In the genomic region with DNA sequence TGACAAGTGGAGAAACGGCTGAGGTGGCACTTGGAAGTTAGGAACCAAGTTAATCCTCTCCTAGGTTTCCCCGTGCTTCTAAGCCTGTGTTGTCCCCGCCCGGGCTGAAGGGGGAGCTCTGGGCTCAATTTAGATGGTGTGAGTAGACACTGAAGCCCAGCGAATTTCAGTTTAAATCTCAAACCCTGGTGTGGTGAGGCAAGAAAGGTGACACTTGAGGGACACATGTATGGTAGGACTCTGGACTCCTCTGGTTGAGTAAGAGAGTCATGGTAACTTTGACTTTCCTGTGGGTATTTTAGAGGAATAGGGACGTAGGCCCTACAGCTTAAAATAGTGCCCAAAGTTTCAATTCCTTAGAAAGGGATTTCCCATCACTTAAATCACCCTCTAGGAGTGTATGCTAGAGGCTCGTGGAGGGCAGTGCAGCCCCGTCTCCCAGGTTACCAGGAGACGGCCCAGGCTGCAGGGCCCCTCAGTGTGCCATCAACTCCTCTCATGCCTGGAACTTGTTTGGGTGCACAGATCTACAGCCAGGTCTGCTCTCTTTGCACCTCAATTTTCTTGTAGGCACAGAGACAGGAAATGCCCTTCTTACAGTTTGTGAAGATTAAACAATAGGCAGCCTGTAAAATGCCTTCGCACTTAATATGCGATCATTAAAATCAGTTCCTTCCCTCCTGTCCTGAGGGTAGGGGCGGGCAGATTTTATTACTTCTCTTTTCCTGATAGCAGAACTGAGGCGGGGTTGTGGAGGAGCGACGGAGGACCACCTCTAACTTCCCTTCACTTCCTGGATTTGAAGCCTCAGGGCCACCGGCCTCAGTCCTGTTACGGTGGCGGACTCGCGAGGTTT, we compare ENCODE assay signal across 8 cellular contexts. TPM values are rescaled to one million over a fixed set of nuclear protein-coding genes. Genes with fewer than 3 reads are reported as not detected.
DNase-seq lines count a peak whose midpoint lies in the region; ATAC-seq, FAIRE-seq and TF ChIP-seq lines count a peak whose summit lies in the region.

No MANE protein-coding gene starts in this region.

- no peaks in the 10 kb centered on the region for H4K20me1 ChIP-seq in K562 (replicated peaks; ENCODE audit: control insufficient read depth, insufficient read depth, low read length)

- no peaks in the 10 kb centered on the region; the same call in 1 of the 2 replicates for H3K9me3 ChIP-seq in K562 (replicated peaks; ENCODE audit: control insufficient read depth, insufficient read depth, low read depth, low read length)

- peak overlapping the region; percentile 81 for H2AFZ ChIP-seq in K562 (ENCODE audit: low read depth, low read length)

- in situ Hi-C loops in K562 (cut with MboI): loop anchor here (25.0 kb wide), 1 partner anchor 481 kb away; no protein-coding TSS in a partner anchor

- H3K36me3 Mint-ChIP-seq in stimulated activated effector memory CD8-positive, alpha-beta T cell treated with anti-CD3 and anti-CD28 coated beads, Interleukin-12 subunit alpha, Interleukin-12 subunit beta, amount 100 ng/mL, for 72 hours: no peaks in the 10 kb centered on the region

- no peak for TF ChIP-seq EP300 in K562 (IDR thresholded peaks at IDR 0.05; ENCODE audit: low read length)

- H3K9me1 ChIP-seq in K562 (ENCODE audit: control insufficient read depth, insufficient read depth, low read length): no peaks in the 10 kb centered on the region

- TF ChIP-seq RAD21 in K562 (CRISPR knock-in tag; conservative IDR thresholded peaks at IDR 0.05 in 1 of 2, IDR thresholded peaks at IDR 0.05 in 1 of 2): peak; percentile 70 to 79

- TF ChIP-seq CTCF in K562 (IDR thresholded peaks at IDR 0.05 in 2 of 3, conservative IDR thresholded peaks at IDR 0.05 in 1 of 3; ENCODE audit: insufficient read depth in 2 of 3, low read depth in 1 of 3, low read length in 3 of 3): peak; percentile 77 to 83 (median 82)

- H3K27ac ChIP-seq in K562 (ENCODE audit: extremely low read depth, low read depth, low read length): no peak overlapping the region

- H3K4me1 Mint-ChIP-seq in stimulated activated effector memory CD8-positive, alpha-beta T cell treated with anti-CD3 and anti-CD28 coated beads, Interleukin-12 subunit alpha, Interleukin-12 subunit beta, amount 100 ng/mL, for 72 hours: peaks cover 23% of the 10 kb centered on the region

- no peaks in the 10 kb centered on the region for H3K36me3 ChIP-seq in K562 (ENCODE audit: control insufficient read depth, insufficient read depth, low read length)

- DNase-seq in NCI-H446 (lab: John Stamatoyannopoulos, UW): peak; percentile 44 to 59
- no peak for DNase-seq in NCI-H446 treated with DMSO at 0.1 percent for 48 hours (lab: John Stamatoyannopoulos, UW)
- peak; percentile 78 for DNase-seq in NOMO-1 treated with dmso at 0.1 percent for 144 hours (lab: John Stamatoyannopoulos, UW; ENCODE audit: unreplicated experiment)
- peak; percentile 44 to 78 (median 58) for DNase-seq in K562 (ENCODE audit: extremely low read depth in 1 of 4, low spot score in 3 of 4)
- DNase-seq in inferior parietal cortex (ENCODE audit: extremely low spot score): peak; percentile 36
- DNase-seq in stimulated activated effector memory CD8-positive, alpha-beta T cell treated with anti-CD3 and anti-CD28 coated beads, Interleukin-12 subunit alpha, Interleukin-12 subunit beta, amount 100 ng/mL, for 72 hours (ENCODE audit: low spot score in 2 of 2): peak in 1 of 2 donors; percentile 65

- H3K9ac ChIP-seq in K562 (ENCODE audit: insufficient read depth in 1 of 2, low read depth in 2 of 2, low read length in 2 of 2): no peak overlapping the region

- no peaks in the 10 kb centered on the region for H3K9me3 Mint-ChIP-seq in stimulated activated effector memory CD8-positive, alpha-beta T cell treated with anti-CD3 and anti-CD28 coated beads, Interleukin-12 subunit alpha, Interleukin-12 subunit beta, amount 100 ng/mL, for 72 hours

- H3K27ac Mint-ChIP-seq in stimulated activated effector memory CD8-positive, alpha-beta T cell treated with anti-CD3 and anti-CD28 coated beads, Interleukin-12 subunit alpha, Interleukin-12 subunit beta, amount 100 ng/mL, for 72 hours: no peak overlapping the region

- intact Hi-C loops in K562 (cut with micrococcal nuclease): loop anchor here (1.0 to 10.0 kb wide), 5 partner anchors 242 to 813 kb away; no protein-coding TSS in a partner anchor

- POLR2A ChIA-PET in K562 (lab: Yijun Ruan, JAX): interaction anchor here (0.5 to 1.0 kb wide), 2 partner anchors 12 to 663 kb away, joined by 3 read pairs; no protein-coding TSS in a partner anchor

- WGBS in K562 (ENCODE audit: insufficient coverage, low coverage, missing lambda C conversion rate): 35% methylated on average over 18 of the region's 20 CpGs

- no peaks in the 10 kb centered on the region; a peak in 1 of 5 replicates for H3K27me3 ChIP-seq in K562 (ENCODE audit: control insufficient read depth in 2 of 2, insufficient read depth in 2 of 2, low read length in 2 of 2)

- no peak overlapping the region for H3K4me3 ChIP-seq in K562

- H3K4me2 ChIP-seq in K562 (ENCODE audit: insufficient read depth, low read length): no peak overlapping the region

- FAIRE-seq in K562 (lab: Jason Lieb, UNC): peak; percentile 94

- peaks cover 0 to 9% of the 10 kb centered on the region in 2 experiments; a peak in 2 of 5 replicates for H3K4me1 ChIP-seq in K562 (replicated peaks in 1 of 2; ENCODE audit: control insufficient read depth in 2 of 2, insufficient read depth in 2 of 2, low read length in 2 of 2)

- CTCF ChIA-PET in K562 (lab: Yijun Ruan, JAX; ENCODE audit: low intra/inter-chr PET ratio): interaction anchor here (0.7 to 1.3 kb wide), 4 partner anchors 80 to 650 kb away, joined by 3 to 5 read pairs (median 4); no protein-coding TSS in a partner anchor

- H3K4me3 Mint-ChIP-seq in stimulated activated effector memory CD8-positive, alpha-beta T cell treated with anti-CD3 and anti-CD28 coated beads, Interleukin-12 subunit alpha, Interleukin-12 subunit beta, amount 100 ng/mL, for 72 hours: peak overlapping the region; percentile 61

- no peak for TF ChIP-seq POLR2A in K562 (conservative IDR thresholded peaks at IDR 0.05)

- BruUV-seq in K562 (replicated peaks; lab: Mats Ljungman, UMichigan): no TSS peak

- no peaks in the 10 kb centered on the region for H3K79me2 ChIP-seq in K562 (ENCODE audit: control insufficient read depth, insufficient read depth, low read length)

- ATAC-seq in GM19467 (IDR thresholded peaks at IDR 0.05; ENCODE audit: unreplicated experiment) (peak; percentile 61), HG03439 (IDR thresholded peaks at IDR 0.05; ENCODE audit: unreplicated experiment) (peak; percentile 84), K562 (peak; percentile 98)
- peak; percentile 66 for ATAC-seq in stimulated activated effector memory CD8-positive, alpha-beta T cell treated with anti-CD3 and anti-CD28 coated beads, Interleukin-12 subunit alpha, Interleukin-12 subunit beta, amount 100 ng/mL, for 72 hours

TF ChIP-seq in K562, 482 proteins besides CTCF, POLR2A, EP300 and RAD21 (continues in another document):
- TF ChIP-seq SMAD1 (IDR thresholded peaks at IDR 0.05; ENCODE audit: low read depth, low read length, partially characterized antibody) (no peak), STAG1 (CRISPR knock-in tag; IDR thresholded peaks at IDR 0.05; ENCODE audit: borderline replicate concordance) (peak; percentile 25; the same call in 1 of the 2 replicates), RFX1 (IDR thresholded peaks at IDR 0.05) (no peak), XRCC5 (IDR thresholded peaks at IDR 0.05; ENCODE audit: low read depth, low read length) (0 out of 2 replicates have a peak, but pooled peaks have one; percentile 19)

RNA-seq across cellular contexts. Expression of a gene that starts 23.9 kb away (rescaled TPM):
- total RNA-seq in K562 (2011; cell fraction: chromatin; rRNA removed; ENCODE audit: low replicate concordance): 15.5 and 17.1 TPM in 2 replicates
- total RNA-seq in K562 (2011; cell fraction: nucleolus; rRNA removed): 13.2 and 15.0 TPM in 2 replicates
- total RNA-seq in K562 (2011; cell fraction: nucleoplasm; rRNA removed): 12.4 and 14.3 TPM in 2 replicates
- total RNA-seq in K562 (2014; rRNA removed) (11.8 and 12.8 TPM in 2 replicates), K562 (2014; rRNA removed; fragmentation: Illumina TruSeq; extraction: Trizol) (3.0 and 3.3 TPM in 2 replicates), K562 (2015; rRNA removed; fragmentation: Illumina TruSeq; extraction: Trizol) (4.2 and 5.6 TPM in 2 replicates), K562 (2021) (6.0 and 6.6 TPM in 2 replicates)
- polyA plus RNA-seq in K562 (2011; rRNA removed) (0.58 and 2.6 TPM in 2 replicates), K562 (2014; fragmentation: Illumina TruSeq; extraction: Trizol) (4.9 and 6.4 TPM in 2 replicates), K562 (2014; fragmentation: Nextera tagmentation; extraction: Ambion mirVana) (1 to 10 TPM; 1.7 to 2.0 TPM), K562 (2014; rRNA removed) (4.9 and 6.6 TPM in 2 replicates)
- 0.43 and 1.7 TPM in 2 replicates for polyA plus RNA-seq in K562 (2011; cell fraction: cytosol; rRNA removed)
- 0.94 and 6.5 TPM in 2 replicates for polyA plus RNA-seq in K562 (2011; cell fraction: nucleus; rRNA removed)
- 4.1 and 4.4 TPM in 2 replicates for polyA plus RNA-seq in K562 (2012)
- 0.30 and 2.8 TPM in 2 replicates for polyA minus RNA-seq in K562 (2011; rRNA and poly(A)+ RNA removed)
- polyA minus RNA-seq in K562 (2011; cell fraction: cytosol; rRNA and poly(A)+ RNA removed): 2.8 TPM in 1 of 2 replicates, not detected in the other
- 1.3 and 3.5 TPM in 2 replicates for polyA minus RNA-seq in K562 (2011; cell fraction: nucleus; rRNA and poly(A)+ RNA removed)
